9 cellular contexts compared by ENCODE assay signal in genomic region chr7:45919947-45920542, GRCh38. TPM values are rescaled to one million over a fixed set of nuclear protein-coding genes. Genes with fewer than 3 reads are reported as not detected.
DNase-seq lines count a peak whose midpoint lies in the region; ATAC-seq and TF ChIP-seq lines count a peak whose summit lies in the region.
"Had no signal": no experiment of that assay in that cellular context is flagged by ENCODE, and none has a peak within 500 bp of the region (broad histone marks: within the 10 kb centered on the region; RNA-seq: fewer than 3 reads in every experiment).

No MANE protein-coding gene starts in this region.

- H3K9me3 ChIP-seq in heart right ventricle: no peaks in the 10 kb centered on the region
- H3K9me3 ChIP-seq in colonic mucosa: no peaks in the 10 kb centered on the region
- H3K9me3 ChIP-seq in muscle layer of colon (ENCODE audit: low read length): no peaks in the 10 kb centered on the region
- no peaks in the 10 kb centered on the region for H3K9me3 ChIP-seq in aorta (ENCODE audit: control insufficient read depth, low read length)

- intact Hi-C loops in heart right ventricle (cut with DNase I): loop anchor here (1.0 to 10.0 kb wide), 16 partner anchors 295 to 1335 kb away; no protein-coding TSS in a partner anchor
- intact Hi-C loops in Right ventricle myocardium inferior (cut with DNase I): loop anchor here (5.0 kb wide), 3 partner anchors 682 to 1332 kb away; no protein-coding TSS in a partner anchor
- intact Hi-C loops in colonic mucosa (cut with DNase I): loop anchor here (5.0 kb wide), 2 partner anchors 432 to 1332 kb away; no protein-coding TSS in a partner anchor
- intact Hi-C loops in aorta (cut with DNase I): loop anchor here (2.0 to 10.0 kb wide), 6 partner anchors 227 to 1332 kb away; no protein-coding TSS in a partner anchor

- H3K4me1 ChIP-seq in heart right ventricle (peaks cover 5 to 64% (median 47%) of the 10 kb centered on the region in 9 donors), colonic mucosa (no peaks in the 10 kb centered on the region), muscle layer of colon (ENCODE audit: insufficient read depth, low read length) (peaks cover 39% of the 10 kb centered on the region), aorta (ENCODE audit: control insufficient read depth in 1 of 2, insufficient read depth in 2 of 2, low read length in 2 of 2) (no peaks in the 10 kb centered on the region)

- no peak for ATAC-seq in heart right ventricle
- no peak for ATAC-seq in Right ventricle myocardium inferior
- ATAC-seq in aorta (ENCODE audit: low FRiP score): no peak

- peaks cover 0 to 22% (median 7%) of the 10 kb centered on the region in 9 donors for H3K36me3 ChIP-seq in heart right ventricle
- H3K36me3 ChIP-seq in colonic mucosa: no peaks in the 10 kb centered on the region
- no peaks in the 10 kb centered on the region for H3K36me3 ChIP-seq in muscle layer of colon (ENCODE audit: insufficient read depth, low read length)
- peaks cover 0 to 1% of the 10 kb centered on the region in 2 donors for H3K36me3 ChIP-seq in aorta (ENCODE audit: control insufficient read depth in 1 of 2, insufficient read depth in 2 of 2, low read length in 1 of 2)

- H3K4me3 ChIP-seq in heart right ventricle: peak overlapping the region; percentile 24 to 77 (median 64)
- peak overlapping the region; percentile 26 for H3K4me3 ChIP-seq in colonic mucosa
- peak overlapping the region; percentile 23 to 43 for H3K4me3 ChIP-seq in muscle layer of colon (ENCODE audit: low read depth in 1 of 2, low read length in 2 of 2)
- H3K4me3 ChIP-seq in aorta (ENCODE audit: low read length in 2 of 2): peak overlapping the region; percentile 70 to 75

- TF ChIP-seq CTCF in heart right ventricle (IDR thresholded peaks at IDR 0.05): no peak
- no peak for TF ChIP-seq CTCF in colonic mucosa (IDR thresholded peaks at IDR 0.05)

- peak overlapping the region in 7 of 10 donors; percentile 32 to 73 (median 59) for H3K27ac ChIP-seq in heart right ventricle
- no peak overlapping the region for H3K27ac ChIP-seq in colonic mucosa
- H3K27ac ChIP-seq in muscle layer of colon (ENCODE audit: low read depth, low read length): no peak overlapping the region
- H3K27ac ChIP-seq in aorta (ENCODE audit: low read depth in 1 of 2, low read length in 2 of 2): no peak overlapping the region

- WGBS in heart right ventricle, 2 donors: 7 to 13% methylated on average over 23 of the region's 23 CpGs
- 3 to 4% methylated on average over 23 of the region's 23 CpGs for WGBS in aorta, 2 donors

- H3K9ac ChIP-seq in colonic mucosa (ENCODE audit: low read depth in 2 of 2, low read length in 2 of 2) (no peak overlapping the region), muscle layer of colon (ENCODE audit: low read length) (no peak overlapping the region)

- DNase-seq in heart right ventricle (no peak), Right ventricle myocardium inferior (ENCODE audit: missing footprints) (no peak), colonic mucosa (no peak), aorta (no peak), AML-193 (lab: John Stamatoyannopoulos, UW) (no peak), NCI-H510A (lab: John Stamatoyannopoulos, UW) (no peak)
- no peak for DNase-seq in activated CD4-positive, CD25-positive, alpha-beta regulatory T cell treated with anti-CD3 and anti-CD28 coated beads, Interleukin-2, amount 50 U/mL, for 72 hours

- peaks cover 0 to 69% (median 0%) of the 10 kb centered on the region in 7 donors for H3K27me3 ChIP-seq in heart right ventricle
- H3K27me3 ChIP-seq in colonic mucosa: peaks cover 37% of the 10 kb centered on the region
- H3K27me3 ChIP-seq in muscle layer of colon (ENCODE audit: control insufficient read depth in 1 of 2, insufficient read depth in 2 of 2, low read length in 2 of 2): peaks cover 17 to 36% of the 10 kb centered on the region in 2 donors
- no peaks in the 10 kb centered on the region for H3K27me3 ChIP-seq in aorta (ENCODE audit: control insufficient read depth in 1 of 2, insufficient read depth in 2 of 2, low read length in 1 of 2)

RNA-seq across cellular contexts. Expression of gene IGFBP3, which starts 1.0 kb away (rescaled TPM):
- total RNA-seq in heart right ventricle (100 to 1,000 TPM in 1 of 10 donors, 10 to 100 TPM in 9; 32.1 to 104 (median 63.7) TPM), Right ventricle myocardium inferior (45.4 TPM), colonic mucosa (10 to 100 TPM; 23.2 to 36.9 TPM), aorta (100 to 1,000 TPM; 143 to 200 TPM)
- polyA plus RNA-seq in heart right ventricle (100 to 1,000 TPM in 1 of 2 donors, 10 to 100 TPM in 1; 82.8 to 183 TPM), aorta (100 to 1,000 TPM; 173 to 255 TPM)

RNA-seq across cellular contexts. Expression of gene IGFBP1, which starts 31.8 kb away (rescaled TPM):
- total RNA-seq in heart right ventricle (not detected), Right ventricle myocardium inferior (not detected), colonic mucosa (under 1 TPM in 1 of 2 donors, not detected in 1; 0.49 TPM), aorta (not detected)
- polyA plus RNA-seq in heart right ventricle (under 1 TPM in 1 of 2 donors, not detected in 1; 0.03 TPM), aorta (not detected)
- total RNA-seq: RPMI7951 had no signal

RNA-seq across cellular contexts. Expression of gene CCDC201, which starts 47.2 kb away (rescaled TPM):
- not detected for total RNA-seq in heart right ventricle
- not detected for polyA plus RNA-seq in heart right ventricle
- total RNA-seq in Right ventricle myocardium inferior: not detected
- not detected for total RNA-seq in colonic mucosa
- total RNA-seq in aorta: not detected
- not detected for polyA plus RNA-seq in aorta
- total RNA-seq: RPMI7951 had no signal

Comparison
In these comparisons a context has a peak if more than half of its experiments do, and no peak if none do; other contexts are left out.
1. H3K27ac ChIP-seq: peak in heart right ventricle (7 of 10); none in colonic mucosa (single experiment), muscle layer of colon (single experiment) and aorta (0 of 2).
2. Peak in every context shown above with its lines, with median percentiles within 50 percentile points of each other: H3K4me3 ChIP-seq.